ENCODE assay signal across 1 cellular context in the genomic region with DNA sequence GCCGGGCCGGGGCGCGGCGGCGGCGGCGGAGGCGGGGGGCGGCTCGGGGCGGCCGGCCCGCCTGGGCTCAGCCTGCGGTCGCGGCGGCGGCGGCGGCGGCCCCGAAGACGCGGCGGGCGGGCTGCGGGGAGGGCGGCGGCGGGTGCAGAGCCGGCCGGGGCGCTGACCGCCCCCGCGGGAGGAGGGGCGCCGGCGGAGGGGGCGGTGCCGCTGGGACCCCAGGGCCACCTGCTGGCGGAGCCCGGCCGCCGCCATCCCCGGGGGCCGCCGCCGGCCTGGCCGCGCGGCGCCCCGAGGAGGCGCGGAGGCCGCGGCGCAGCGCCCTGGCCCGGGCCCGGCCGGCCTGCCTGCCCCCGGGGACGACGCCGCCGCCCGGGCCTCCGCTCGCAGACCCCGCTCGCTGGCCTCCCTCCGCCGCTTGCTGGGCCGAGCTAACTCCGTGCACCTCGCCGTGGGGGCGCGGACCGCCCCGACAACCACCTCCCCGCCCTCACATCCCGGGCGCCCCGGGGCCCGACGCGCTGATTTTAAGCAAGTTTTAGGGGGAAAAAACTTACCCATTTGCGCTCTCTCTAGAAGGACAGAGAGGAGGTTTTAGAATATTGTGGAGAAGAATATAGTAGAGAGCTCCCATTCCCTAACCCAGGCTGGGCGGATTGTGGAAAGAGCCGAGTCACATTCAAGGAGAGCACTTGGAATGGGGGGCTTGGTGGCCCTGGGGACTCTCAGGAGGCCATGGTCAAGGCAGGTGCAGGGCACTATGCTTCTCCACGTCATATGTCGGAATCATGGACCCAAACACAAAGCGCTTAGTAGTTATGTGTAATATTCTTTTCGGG.
A peak's percentile ranks its signal among the peaks of the same experiment; 100 is the strongest.
TF ChIP-seq lines count a peak whose summit lies in the region.

A gene with protein sequence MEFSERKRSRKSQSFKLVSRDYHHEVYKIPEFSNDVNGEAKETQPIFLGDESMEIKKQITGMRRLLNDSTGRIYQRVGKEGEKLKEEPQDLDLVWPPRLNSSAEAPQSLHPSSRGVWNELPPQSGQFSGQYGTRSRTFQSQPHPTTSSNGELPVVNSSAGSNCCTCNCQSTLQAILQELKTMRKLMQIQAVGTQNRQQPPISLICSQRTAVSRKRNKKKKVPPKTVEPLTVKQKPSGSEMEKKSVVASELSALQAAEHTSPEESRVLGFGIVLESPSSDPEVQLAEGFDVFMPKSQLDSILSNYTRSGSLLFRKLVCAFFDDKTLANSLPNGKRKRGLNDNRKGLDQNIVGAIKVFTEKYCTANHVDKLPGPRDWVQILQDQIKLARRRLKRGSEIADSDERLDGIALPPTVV (minus strand): TSS at position 140 of the 839 bp plus-strand sequence. CDS start 481 bp downstream, outside the sequence.

TF ChIP-seq in HepG2, 621 proteins besides CTCF, POLR2A, EP300 and RAD21 (continued from another document and continues in another):
- TF ChIP-seq, protein P1, sequence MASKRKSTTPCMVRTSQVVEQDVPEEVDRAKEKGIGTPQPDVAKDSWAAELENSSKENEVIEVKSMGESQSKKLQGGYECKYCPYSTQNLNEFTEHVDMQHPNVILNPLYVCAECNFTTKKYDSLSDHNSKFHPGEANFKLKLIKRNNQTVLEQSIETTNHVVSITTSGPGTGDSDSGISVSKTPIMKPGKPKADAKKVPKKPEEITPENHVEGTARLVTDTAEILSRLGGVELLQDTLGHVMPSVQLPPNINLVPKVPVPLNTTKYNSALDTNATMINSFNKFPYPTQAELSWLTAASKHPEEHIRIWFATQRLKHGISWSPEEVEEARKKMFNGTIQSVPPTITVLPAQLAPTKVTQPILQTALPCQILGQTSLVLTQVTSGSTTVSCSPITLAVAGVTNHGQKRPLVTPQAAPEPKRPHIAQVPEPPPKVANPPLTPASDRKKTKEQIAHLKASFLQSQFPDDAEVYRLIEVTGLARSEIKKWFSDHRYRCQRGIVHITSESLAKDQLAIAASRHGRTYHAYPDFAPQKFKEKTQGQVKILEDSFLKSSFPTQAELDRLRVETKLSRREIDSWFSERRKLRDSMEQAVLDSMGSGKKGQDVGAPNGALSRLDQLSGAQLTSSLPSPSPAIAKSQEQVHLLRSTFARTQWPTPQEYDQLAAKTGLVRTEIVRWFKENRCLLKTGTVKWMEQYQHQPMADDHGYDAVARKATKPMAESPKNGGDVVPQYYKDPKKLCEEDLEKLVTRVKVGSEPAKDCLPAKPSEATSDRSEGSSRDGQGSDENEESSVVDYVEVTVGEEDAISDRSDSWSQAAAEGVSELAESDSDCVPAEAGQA (IDR thresholded peaks at IDR 0.05; ENCODE audit: low read depth) = no peak
- TF ChIP-seq, protein P1 (CRISPR knock-in tag; IDR thresholded peaks at IDR 0.05; ENCODE audit: borderline replicate concordance) = no peak
- TF ChIP-seq ZNF496 (CRISPR knock-in tag; IDR thresholded peaks at IDR 0.05; ENCODE audit: insufficient replicate concordance) = no peak
- no peak for TF ChIP-seq ZNF563 (CRISPR knock-in tag; IDR thresholded peaks at IDR 0.05)
- no peak for TF ChIP-seq TP53 (CRISPR knock-in tag; conservative IDR thresholded peaks at IDR 0.05)
- TF ChIP-seq ZNF619 (CRISPR knock-in tag; IDR thresholded peaks at IDR 0.05) = no peak
- no peak for TF ChIP-seq ZFP62 (CRISPR knock-in tag; IDR thresholded peaks at IDR 0.05)
- TF ChIP-seq, protein P2, sequence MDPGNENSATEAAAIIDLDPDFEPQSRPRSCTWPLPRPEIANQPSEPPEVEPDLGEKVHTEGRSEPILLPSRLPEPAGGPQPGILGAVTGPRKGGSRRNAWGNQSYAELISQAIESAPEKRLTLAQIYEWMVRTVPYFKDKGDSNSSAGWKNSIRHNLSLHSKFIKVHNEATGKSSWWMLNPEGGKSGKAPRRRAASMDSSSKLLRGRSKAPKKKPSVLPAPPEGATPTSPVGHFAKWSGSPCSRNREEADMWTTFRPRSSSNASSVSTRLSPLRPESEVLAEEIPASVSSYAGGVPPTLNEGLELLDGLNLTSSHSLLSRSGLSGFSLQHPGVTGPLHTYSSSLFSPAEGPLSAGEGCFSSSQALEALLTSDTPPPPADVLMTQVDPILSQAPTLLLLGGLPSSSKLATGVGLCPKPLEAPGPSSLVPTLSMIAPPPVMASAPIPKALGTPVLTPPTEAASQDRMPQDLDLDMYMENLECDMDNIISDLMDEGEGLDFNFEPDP (CRISPR knock-in tag; conservative IDR thresholded peaks at IDR 0.05) = 0 out of 2 replicates have a peak, but pooled peaks have one; percentile 67
- no peak for TF ChIP-seq ZNF143 (CRISPR knock-in tag; IDR thresholded peaks at IDR 0.05)
- TF ChIP-seq ZNF782 (CRISPR knock-in tag; IDR thresholded peaks at IDR 0.05; ENCODE audit: borderline replicate concordance) = no peak
- no peak for TF ChIP-seq WIZ (CRISPR knock-in tag; IDR thresholded peaks at IDR 0.05)
- TF ChIP-seq ZNF556 (CRISPR knock-in tag; IDR thresholded peaks at IDR 0.05; ENCODE audit: borderline replicate concordance) = no peak
- TF ChIP-seq ZNF577 (CRISPR knock-in tag; IDR thresholded peaks at IDR 0.05; ENCODE audit: borderline replicate concordance, low read depth) = no peak
- TF ChIP-seq SIX1 (CRISPR knock-in tag; IDR thresholded peaks at IDR 0.05; ENCODE audit: borderline replicate concordance) = no peak
- TF ChIP-seq ZNF383 (CRISPR knock-in tag; IDR thresholded peaks at IDR 0.05; ENCODE audit: borderline replicate concordance) = no peak
- TF ChIP-seq ZNF776 (CRISPR knock-in tag; IDR thresholded peaks at IDR 0.05) = no peak
- TF ChIP-seq, protein P3, sequence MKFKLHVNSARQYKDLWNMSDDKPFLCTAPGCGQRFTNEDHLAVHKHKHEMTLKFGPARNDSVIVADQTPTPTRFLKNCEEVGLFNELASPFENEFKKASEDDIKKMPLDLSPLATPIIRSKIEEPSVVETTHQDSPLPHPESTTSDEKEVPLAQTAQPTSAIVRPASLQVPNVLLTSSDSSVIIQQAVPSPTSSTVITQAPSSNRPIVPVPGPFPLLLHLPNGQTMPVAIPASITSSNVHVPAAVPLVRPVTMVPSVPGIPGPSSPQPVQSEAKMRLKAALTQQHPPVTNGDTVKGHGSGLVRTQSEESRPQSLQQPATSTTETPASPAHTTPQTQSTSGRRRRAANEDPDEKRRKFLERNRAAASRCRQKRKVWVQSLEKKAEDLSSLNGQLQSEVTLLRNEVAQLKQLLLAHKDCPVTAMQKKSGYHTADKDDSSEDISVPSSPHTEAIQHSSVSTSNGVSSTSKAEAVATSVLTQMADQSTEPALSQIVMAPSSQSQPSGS (CRISPR knock-in tag; IDR thresholded peaks at IDR 0.05) = no peak
- TF ChIP-seq PRMT3 (CRISPR knock-in tag; IDR thresholded peaks at IDR 0.05; ENCODE audit: borderline replicate concordance, low read depth) = no peak
- TF ChIP-seq ZFP36 (IDR thresholded peaks at IDR 0.05; ENCODE audit: borderline replicate concordance, low read depth, low read length, partially characterized antibody) = no peak
- TF ChIP-seq, protein P4, sequence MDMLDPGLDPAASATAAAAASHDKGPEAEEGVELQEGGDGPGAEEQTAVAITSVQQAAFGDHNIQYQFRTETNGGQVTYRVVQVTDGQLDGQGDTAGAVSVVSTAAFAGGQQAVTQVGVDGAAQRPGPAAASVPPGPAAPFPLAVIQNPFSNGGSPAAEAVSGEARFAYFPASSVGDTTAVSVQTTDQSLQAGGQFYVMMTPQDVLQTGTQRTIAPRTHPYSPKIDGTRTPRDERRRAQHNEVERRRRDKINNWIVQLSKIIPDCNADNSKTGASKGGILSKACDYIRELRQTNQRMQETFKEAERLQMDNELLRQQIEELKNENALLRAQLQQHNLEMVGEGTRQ (IDR thresholded peaks at IDR 0.05; ENCODE audit: low read depth, low read length) = no peak
- TF ChIP-seq, protein P4 (CRISPR knock-in tag; IDR thresholded peaks at IDR 0.05; ENCODE audit: borderline replicate concordance) = no peak
- TF ChIP-seq, protein P5, sequence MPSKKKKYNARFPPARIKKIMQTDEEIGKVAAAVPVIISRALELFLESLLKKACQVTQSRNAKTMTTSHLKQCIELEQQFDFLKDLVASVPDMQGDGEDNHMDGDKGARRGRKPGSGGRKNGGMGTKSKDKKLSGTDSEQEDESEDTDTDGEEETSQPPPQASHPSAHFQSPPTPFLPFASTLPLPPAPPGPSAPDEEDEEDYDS (CRISPR knock-in tag; IDR thresholded peaks at IDR 0.05) = no peak
- TF ChIP-seq CEBPB (IDR thresholded peaks at IDR 0.05; ENCODE audit: borderline replicate concordance, low read depth, low read length) = no peak
- TF ChIP-seq, protein P6, sequence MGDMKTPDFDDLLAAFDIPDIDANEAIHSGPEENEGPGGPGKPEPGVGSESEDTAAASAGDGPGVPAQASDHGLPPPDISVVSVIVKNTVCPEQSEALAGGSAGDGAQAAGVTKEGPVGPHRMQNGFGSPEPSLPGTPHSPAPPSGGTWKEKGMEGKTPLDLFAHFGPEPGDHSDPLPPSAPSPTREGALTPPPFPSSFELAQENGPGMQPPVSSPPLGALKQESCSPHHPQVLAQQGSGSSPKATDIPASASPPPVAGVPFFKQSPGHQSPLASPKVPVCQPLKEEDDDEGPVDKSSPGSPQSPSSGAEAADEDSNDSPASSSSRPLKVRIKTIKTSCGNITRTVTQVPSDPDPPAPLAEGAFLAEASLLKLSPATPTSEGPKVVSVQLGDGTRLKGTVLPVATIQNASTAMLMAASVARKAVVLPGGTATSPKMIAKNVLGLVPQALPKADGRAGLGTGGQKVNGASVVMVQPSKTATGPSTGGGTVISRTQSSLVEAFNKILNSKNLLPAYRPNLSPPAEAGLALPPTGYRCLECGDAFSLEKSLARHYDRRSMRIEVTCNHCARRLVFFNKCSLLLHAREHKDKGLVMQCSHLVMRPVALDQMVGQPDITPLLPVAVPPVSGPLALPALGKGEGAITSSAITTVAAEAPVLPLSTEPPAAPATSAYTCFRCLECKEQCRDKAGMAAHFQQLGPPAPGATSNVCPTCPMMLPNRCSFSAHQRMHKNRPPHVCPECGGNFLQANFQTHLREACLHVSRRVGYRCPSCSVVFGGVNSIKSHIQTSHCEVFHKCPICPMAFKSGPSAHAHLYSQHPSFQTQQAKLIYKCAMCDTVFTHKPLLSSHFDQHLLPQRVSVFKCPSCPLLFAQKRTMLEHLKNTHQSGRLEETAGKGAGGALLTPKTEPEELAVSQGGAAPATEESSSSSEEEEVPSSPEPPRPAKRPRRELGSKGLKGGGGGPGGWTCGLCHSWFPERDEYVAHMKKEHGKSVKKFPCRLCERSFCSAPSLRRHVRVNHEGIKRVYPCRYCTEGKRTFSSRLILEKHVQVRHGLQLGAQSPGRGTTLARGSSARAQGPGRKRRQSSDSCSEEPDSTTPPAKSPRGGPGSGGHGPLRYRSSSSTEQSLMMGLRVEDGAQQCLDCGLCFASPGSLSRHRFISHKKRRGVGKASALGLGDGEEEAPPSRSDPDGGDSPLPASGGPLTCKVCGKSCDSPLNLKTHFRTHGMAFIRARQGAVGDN (CRISPR knock-in tag; IDR thresholded peaks at IDR 0.05) = peak; percentile 54
- peak; percentile 58 for TF ChIP-seq ZFX (CRISPR knock-in tag; IDR thresholded peaks at IDR 0.05; ENCODE audit: low read depth)
- TF ChIP-seq AKAP8 (CRISPR knock-in tag; IDR thresholded peaks at IDR 0.05) = no peak
- no peak for TF ChIP-seq ZNF337 (CRISPR knock-in tag; IDR thresholded peaks at IDR 0.05; ENCODE audit: borderline replicate concordance, low read depth)
- TF ChIP-seq ZNF160 (CRISPR knock-in tag; IDR thresholded peaks at IDR 0.05) = no peak
- no peak for TF ChIP-seq YEATS4 (CRISPR knock-in tag; IDR thresholded peaks at IDR 0.05; ENCODE audit: borderline replicate concordance)
- TF ChIP-seq ZNF431 (CRISPR knock-in tag; IDR thresholded peaks at IDR 0.05; ENCODE audit: borderline replicate concordance, low read depth) = no peak
- TF ChIP-seq GATAD2A (CRISPR knock-in tag; IDR thresholded peaks at IDR 0.05) = no peak
- no peak for TF ChIP-seq ZC3H4 (CRISPR knock-in tag; IDR thresholded peaks at IDR 0.05; ENCODE audit: borderline replicate concordance)
- 0 out of 2 replicates have a peak, but pooled peaks have one; percentile 9 for TF ChIP-seq MED1 (CRISPR knock-in tag; IDR thresholded peaks at IDR 0.05)
- TF ChIP-seq, protein P7, sequence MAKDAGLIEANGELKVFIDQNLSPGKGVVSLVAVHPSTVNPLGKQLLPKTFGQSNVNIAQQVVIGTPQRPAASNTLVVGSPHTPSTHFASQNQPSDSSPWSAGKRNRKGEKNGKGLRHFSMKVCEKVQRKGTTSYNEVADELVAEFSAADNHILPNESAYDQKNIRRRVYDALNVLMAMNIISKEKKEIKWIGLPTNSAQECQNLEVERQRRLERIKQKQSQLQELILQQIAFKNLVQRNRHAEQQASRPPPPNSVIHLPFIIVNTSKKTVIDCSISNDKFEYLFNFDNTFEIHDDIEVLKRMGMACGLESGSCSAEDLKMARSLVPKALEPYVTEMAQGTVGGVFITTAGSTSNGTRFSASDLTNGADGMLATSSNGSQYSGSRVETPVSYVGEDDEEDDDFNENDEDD (CRISPR knock-in tag; IDR thresholded peaks at IDR 0.05; ENCODE audit: borderline replicate concordance) = peak; percentile 31; the same call in 1 of the 2 replicates
- no peak for TF ChIP-seq HMG20B (CRISPR knock-in tag; conservative IDR thresholded peaks at IDR 0.05)
- TF ChIP-seq HCFC1 (IDR thresholded peaks at IDR 0.05; ENCODE audit: low read depth, low read length) = no peak
- TF ChIP-seq KAT8 (CRISPR knock-in tag; IDR thresholded peaks at IDR 0.05) = no peak
- no peak for TF ChIP-seq ZNF3 (CRISPR knock-in tag; IDR thresholded peaks at IDR 0.05)
